In the genomic region with DNA sequence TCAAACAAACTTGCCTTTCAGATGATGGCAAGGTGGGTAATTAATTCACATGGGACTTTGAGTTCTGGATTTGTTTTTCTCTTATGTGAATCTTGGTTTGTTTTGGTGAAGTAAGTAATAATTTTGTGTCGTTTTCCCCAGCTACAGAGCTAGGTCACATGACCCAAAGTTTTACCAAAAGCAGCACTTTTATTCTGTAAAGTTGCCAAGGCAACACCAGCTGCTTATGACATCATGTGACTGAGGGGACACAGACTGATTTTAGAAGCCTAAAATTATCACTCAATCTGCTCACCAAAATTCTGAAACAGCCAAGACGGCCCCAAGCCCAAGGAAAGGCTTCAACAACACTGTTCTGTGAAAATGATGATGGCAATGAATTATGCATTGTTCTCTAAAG, we compare ENCODE assay signal across 23 cellular contexts.
"Had no signal": no experiment of that assay in that cellular context is flagged by ENCODE, and none has a peak within 500 bp of the region (broad histone marks: within the 10 kb centered on the region; RNA-seq: fewer than 3 reads in every experiment).

No MANE protein-coding gene starts in this region.

- H3K9me3 ChIP-seq: neutrophil, right lobe of liver, testis, uterus had no signal

- H3K4me3 Mint-ChIP-seq: activated CD4-positive, alpha-beta memory T cell treated with anti-CD3 and anti-CD28 coated beads for 36 hours; activated naive CD4-positive, alpha-beta T cell treated with anti-CD3 and anti-CD28 coated beads, Interleukin-2, amount 10 ng/mL, durations not matched to agents 7 days and 5 days; activated naive CD8-positive, alpha-beta T cell treated with anti-CD3 and anti-CD28 coated beads, Interleukin-2, amount 50 U/mL, for 24 hours; activated T-cell treated with anti-CD3 and anti-CD28 coated beads, Interleukin-2, amount 50 U/mL, for 72 hours; immature natural killer cell; natural killer cell treated with Interleukin-12 subunit alpha and Interleukin-12 subunit beta and Interleukin-15 and Interleukin-18, amount 100 ng/mL, for 72 hours; stimulated activated effector memory CD8-positive, alpha-beta T cell treated with anti-CD3 and anti-CD28 coated beads, Interleukin-12 subunit alpha, Interleukin-12 subunit beta, amount 100 ng/mL, for 72 hours; stimulated activated naive CD8-positive, alpha-beta T cell treated with anti-CD3 and anti-CD28 coated beads, Interleukin-15, amount 100 ng/mL, for 72 hours; T-helper 17 cell had no signal

- H3K27ac ChIP-seq: cardiac muscle cell, epithelial cell of prostate, left ventricle myocardium inferior, neutrophil, right lobe of liver, testis, uterus had no signal

- H3K36me3 Mint-ChIP-seq: activated CD4-positive, alpha-beta memory T cell treated with anti-CD3 and anti-CD28 coated beads for 36 hours; activated naive CD4-positive, alpha-beta T cell treated with anti-CD3 and anti-CD28 coated beads, Interleukin-2, amount 10 ng/mL, durations not matched to agents 7 days and 5 days; stimulated activated effector memory CD8-positive, alpha-beta T cell treated with anti-CD3 and anti-CD28 coated beads, Interleukin-12 subunit alpha, Interleukin-12 subunit beta, amount 100 ng/mL, for 72 hours had no signal

- H3K4me1 Mint-ChIP-seq: activated naive CD4-positive, alpha-beta T cell treated with anti-CD3 and anti-CD28 coated beads, Interleukin-2, amount 10 ng/mL, durations not matched to agents 7 days and 5 days; activated naive CD8-positive, alpha-beta T cell treated with anti-CD3 and anti-CD28 coated beads, Interleukin-2, amount 50 U/mL, for 24 hours; immature natural killer cell; stimulated activated effector memory CD8-positive, alpha-beta T cell treated with anti-CD3 and anti-CD28 coated beads, Interleukin-12 subunit alpha, Interleukin-12 subunit beta, amount 100 ng/mL, for 72 hours; stimulated activated naive CD8-positive, alpha-beta T cell treated with anti-CD3 and anti-CD28 coated beads, Interleukin-15, amount 100 ng/mL, for 72 hours; T-helper 17 cell had no signal

- DNase-seq: activated CD4-positive, alpha-beta memory T cell treated with anti-CD3 and anti-CD28 coated beads for 36 hours; activated CD4-positive, alpha-beta T cell treated with anti-CD3 and anti-CD28 coated beads for 48 hours; activated effector memory CD4-positive, alpha-beta T cell treated with anti-CD3 and anti-CD28 coated beads, Interleukin-2, amount 50 U/mL, for 16 hours; activated naive CD4-positive, alpha-beta T cell treated with anti-CD3 and anti-CD28 coated beads, Interleukin-2, amount 10 ng/mL, durations not matched to agents 7 days and 5 days; activated naive CD8-positive, alpha-beta T cell treated with anti-CD3 and anti-CD28 coated beads, Interleukin-2, amount 50 U/mL, for 24 hours; activated T-cell treated with anti-CD3 and anti-CD28 coated beads, Interleukin-2, amount 50 U/mL, for 72 hours; foreskin fibroblast; immature natural killer cell; kidney glomerular epithelial cell; left ventricle myocardium inferior; right lobe of liver; small intestine; stimulated activated CD4-positive, alpha-beta T cell treated with anti-CD3 and anti-CD28 coated beads, Interleukin-2, amount 100 ng/mL, for 24 hours; stimulated activated naive CD8-positive, alpha-beta T cell treated with anti-CD3 and anti-CD28 coated beads, Interleukin-15, amount 100 ng/mL, for 72 hours; T-helper 17 cell; testis; trophoblast cell; uterus had no signal

- H3K27ac Mint-ChIP-seq: activated CD4-positive, alpha-beta memory T cell treated with anti-CD3 and anti-CD28 coated beads for 36 hours; activated naive CD4-positive, alpha-beta T cell treated with anti-CD3 and anti-CD28 coated beads, Interleukin-2, amount 10 ng/mL, durations not matched to agents 7 days and 5 days; activated naive CD8-positive, alpha-beta T cell treated with anti-CD3 and anti-CD28 coated beads, Interleukin-2, amount 50 U/mL, for 24 hours; activated T-cell treated with anti-CD3 and anti-CD28 coated beads, Interleukin-2, amount 50 U/mL, for 72 hours; immature natural killer cell; natural killer cell treated with Interleukin-12 subunit alpha and Interleukin-12 subunit beta and Interleukin-15 and Interleukin-18, amount 100 ng/mL, for 72 hours; stimulated activated effector memory CD8-positive, alpha-beta T cell treated with anti-CD3 and anti-CD28 coated beads, Interleukin-12 subunit alpha, Interleukin-12 subunit beta, amount 100 ng/mL, for 72 hours; T-helper 17 cell had no signal

- ATAC-seq: activated naive CD8-positive, alpha-beta T cell treated with anti-CD3 and anti-CD28 coated beads, Interleukin-2, amount 50 U/mL, for 24 hours; activated T-cell treated with anti-CD3 and anti-CD28 coated beads, Interleukin-2, amount 50 U/mL, for 72 hours; natural killer cell treated with Interleukin-12 subunit alpha and Interleukin-12 subunit beta and Interleukin-15 and Interleukin-18, amount 100 ng/mL, for 72 hours; right lobe of liver; stimulated activated effector memory CD8-positive, alpha-beta T cell treated with anti-CD3 and anti-CD28 coated beads, Interleukin-12 subunit alpha, Interleukin-12 subunit beta, amount 100 ng/mL, for 72 hours; stimulated activated naive CD8-positive, alpha-beta T cell treated with anti-CD3 and anti-CD28 coated beads, Interleukin-15, amount 100 ng/mL, for 72 hours; T-helper 17 cell had no signal

- H3K27me3 ChIP-seq: cardiac muscle cell, neutrophil, right lobe of liver, testis, uterus had no signal

- H3K36me3 ChIP-seq: cardiac muscle cell, left ventricle myocardium inferior, neutrophil, right lobe of liver, uterus had no signal

- H3K27me3 Mint-ChIP-seq: activated naive CD4-positive, alpha-beta T cell treated with anti-CD3 and anti-CD28 coated beads, Interleukin-2, amount 10 ng/mL, durations not matched to agents 7 days and 5 days; stimulated activated naive CD8-positive, alpha-beta T cell treated with anti-CD3 and anti-CD28 coated beads, Interleukin-15, amount 100 ng/mL, for 72 hours; T-helper 17 cell had no signal

- H3K4me3 ChIP-seq: cardiac muscle cell, left ventricle myocardium inferior, right lobe of liver, testis, uterus had no signal

- H3K4me1 ChIP-seq: left ventricle myocardium inferior, right lobe of liver, testis, uterus had no signal
